8 cellular contexts compared by ENCODE assay signal in the genomic region with DNA sequence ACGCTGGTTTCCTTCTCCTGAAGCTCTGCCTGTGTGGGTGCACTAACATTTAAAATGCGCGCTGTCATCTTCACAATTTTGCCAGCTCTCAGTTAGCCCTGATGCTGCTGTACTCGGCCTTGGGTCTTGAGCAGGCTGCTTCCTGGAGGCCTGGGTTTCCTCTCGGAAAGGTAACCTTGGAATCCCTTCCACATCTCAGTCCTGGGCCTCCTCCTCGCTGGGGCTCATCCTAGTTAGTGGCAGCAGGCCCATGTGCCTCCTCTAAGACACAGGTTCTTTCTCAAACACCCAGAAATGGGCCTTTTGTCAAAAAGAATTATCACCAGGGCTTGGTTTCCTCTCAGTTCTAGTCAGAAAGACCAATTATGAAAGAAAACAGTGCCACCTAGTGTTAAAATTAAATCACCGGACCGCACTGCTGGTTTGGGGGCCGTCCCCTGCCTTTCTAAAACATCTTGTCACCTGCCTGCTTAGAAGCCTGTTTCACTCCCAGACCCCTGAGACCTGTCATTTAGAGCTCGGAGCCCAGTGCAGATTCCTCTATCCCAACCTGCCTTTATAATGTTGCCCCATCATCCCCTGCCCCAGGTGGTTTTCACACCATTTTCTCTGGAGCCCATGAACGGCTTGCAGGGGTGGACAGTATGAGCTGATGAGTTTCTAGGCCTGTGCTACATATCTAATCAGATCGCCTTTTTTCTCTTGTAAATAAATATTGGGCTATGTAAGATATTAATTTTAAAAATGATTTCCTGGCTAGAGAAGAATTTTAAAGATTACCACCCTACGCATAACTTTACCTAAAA. TPM values are rescaled to one million over a fixed set of nuclear protein-coding genes. Genes with fewer than 3 reads are reported as not detected.
A peak's percentile ranks its signal among the peaks of the same experiment; 100 is the strongest.
DNase-seq lines count a peak whose midpoint lies in the region; ATAC-seq, FAIRE-seq and TF ChIP-seq lines count a peak whose summit lies in the region.

No MANE protein-coding gene starts in this region.

- H3K36me3 ChIP-seq in naive thymus-derived CD4-positive, alpha-beta T cell (ENCODE audit: control insufficient read depth in 2 of 3, insufficient read depth in 3 of 3, low read length in 3 of 3), result peaks cover 0 to 54% (median 9%) of the 10 kb centered on the region in 3 experiments
- peaks cover 26 to 64% (median 35%) of the 10 kb centered on the region in 3 donors for H3K36me3 ChIP-seq in tibial artery

- TF ChIP-seq POLR2A in A549 (IDR thresholded peaks at IDR 0.05; ENCODE audit: low read length), result no peak

- no peaks in the 10 kb centered on the region for H3K27me3 Mint-ChIP-seq in naive thymus-derived CD4-positive, alpha-beta T cell

- no peak overlapping the region for H3K4me3 Mint-ChIP-seq in naive thymus-derived CD4-positive, alpha-beta T cell

- CTCF ChIA-PET in A549 (lab: Yijun Ruan, JAX), result interaction anchor here (0.6 to 10.6 kb wide), 57 partner anchors 9 to 699 kb away, joined by 3 to 238 read pairs (median 5); a partner anchor contains a TSS
- CTCF ChIA-PET in naive thymus-derived CD4-positive, alpha-beta T cell (lab: Charles Lee), result interaction anchor here (0.5 to 7.9 kb wide), 14 partner anchors 13 to 1233 kb away, joined by 3 to 119 read pairs (median 4); a partner anchor contains a TSS

- FAIRE-seq in A549 (lab: Jason Lieb, UNC), result no peak

- DNase-seq in A549 (ENCODE audit: low read depth in 1 of 2, low spot score in 1 of 2) (peak; percentile 57 to 65), NCI-H774 (lab: John Stamatoyannopoulos, UW) (peak; percentile 46), activated T-cell treated with anti-CD3 and anti-CD28 coated beads for 24 hours (ENCODE audit: low read depth) (peak; percentile 32), tibial artery (no peak)
- peak in 7 of 9 donors; percentile 36 to 80 (median 76) for DNase-seq in naive thymus-derived CD4-positive, alpha-beta T cell

- TF ChIP-seq EP300 in A549 (IDR thresholded peaks at IDR 0.05), result no peak

- H3K36me3 Mint-ChIP-seq in naive thymus-derived CD4-positive, alpha-beta T cell, result peaks cover 13 to 52% (median 22%) of the 10 kb centered on the region in 5 donors

- WGBS in A549 (ENCODE audit: missing lambda C conversion rate), result 52% methylated on average over 13 of the region's 13 CpGs

- TF ChIP-seq CTCF in A549 (IDR thresholded peaks at IDR 0.05), result peak; percentile 89
- peak; percentile 36; the same call in 1 of the 2 replicates for TF ChIP-seq CTCF in GM12874 (IDR thresholded peaks at IDR 0.05; ENCODE audit: insufficient read depth, low read depth, low read length)
- peak; percentile 65 to 74 for TF ChIP-seq CTCF in tibial artery (IDR thresholded peaks at IDR 0.05)

- H3K4me1 ChIP-seq in A549 (no peaks in the 10 kb centered on the region), tibial artery (peaks cover 0 to 10% (median 3%) of the 10 kb centered on the region in 4 donors)
- H3K4me1 ChIP-seq in naive thymus-derived CD4-positive, alpha-beta T cell (ENCODE audit: control insufficient read depth in 2 of 2, insufficient read depth in 2 of 2, low read length in 2 of 2), result peaks cover 0 to 3% of the 10 kb centered on the region in 2 donors

- H3K4me2 ChIP-seq in A549, result no peak overlapping the region

- H3K9me3 Mint-ChIP-seq in naive thymus-derived CD4-positive, alpha-beta T cell, result no peaks in the 10 kb centered on the region

- no peaks in the 10 kb centered on the region for H3K27me3 ChIP-seq in naive thymus-derived CD4-positive, alpha-beta T cell (ENCODE audit: control insufficient read depth in 2 of 2, insufficient read depth in 2 of 2, low read length in 2 of 2)
- H3K27me3 ChIP-seq in tibial artery, result no peaks in the 10 kb centered on the region

- peaks cover 3 to 14% (median 6%) of the 10 kb centered on the region in 7 donors for H3K4me1 Mint-ChIP-seq in naive thymus-derived CD4-positive, alpha-beta T cell

- peak overlapping the region in 6 of 9 donors; percentile 20 to 78 (median 62) for H3K27ac Mint-ChIP-seq in naive thymus-derived CD4-positive, alpha-beta T cell

- intact Hi-C loops in naive thymus-derived CD4-positive, alpha-beta T cell (cut with micrococcal nuclease), result loop anchor here (1.0 to 5.0 kb wide), 7 partner anchors 27 to 393 kb away; a partner anchor contains a TSS
- intact Hi-C loops in tibial artery (cut with DNase I; ENCODE audit: low total_unique reads), result loop anchor here (2.0 kb wide), 2 partner anchors 39 to 161 kb away; no protein-coding TSS in a partner anchor

- POLR2A ChIA-PET in A549 (lab: Yijun Ruan, JAX), result no interaction called here
- POLR2A ChIA-PET in naive thymus-derived CD4-positive, alpha-beta T cell (lab: Charles Lee), result interaction anchor here (1.0 to 2.0 kb wide), 4 partner anchors 23 to 163 kb away, joined by 3 to 5 read pairs (median 4); no protein-coding TSS in a partner anchor

- peak; percentile 82 to 94 for ATAC-seq in A549
- peak; percentile 91 for ATAC-seq in HG03354 (IDR thresholded peaks at IDR 0.05; ENCODE audit: poor library complexity, severe bottlenecking, unreplicated experiment)
- peak; percentile 53 for ATAC-seq in esophagus mucosa
- peak; percentile 74 for ATAC-seq in naive thymus-derived CD4-positive, alpha-beta T cell

- peak; percentile 89 to 94 for TF ChIP-seq RAD21 in A549 (conservative IDR thresholded peaks at IDR 0.05 in 1 of 2, IDR thresholded peaks at IDR 0.05 in 1 of 2)

- no peak overlapping the region for H3K4me3 ChIP-seq in A549
- no peak overlapping the region for H3K4me3 ChIP-seq in naive thymus-derived CD4-positive, alpha-beta T cell (ENCODE audit: low read length)
- H3K4me3 ChIP-seq in tibial artery, result no peak overlapping the region

- H3K9me3 ChIP-seq in A549, result no peaks in the 10 kb centered on the region
- no peaks in the 10 kb centered on the region for H3K9me3 ChIP-seq in naive thymus-derived CD4-positive, alpha-beta T cell (ENCODE audit: control insufficient read depth in 2 of 3, low read length in 3 of 3)
- no peaks in the 10 kb centered on the region for H3K9me3 ChIP-seq in tibial artery

- H3K27ac ChIP-seq in A549 (0 out of 6 replicates have a peak overlapping the region, but pooled peaks of 1 of the 2 experiments have one; percentile 21), tibial artery (peak overlapping the region; percentile 26 to 34)
- H3K27ac ChIP-seq in naive thymus-derived CD4-positive, alpha-beta T cell (ENCODE audit: low read depth, low read length), result no peak overlapping the region

TF ChIP-seq in A549, 52 proteins besides CTCF, POLR2A, EP300 and RAD21:
- peak; percentile 94 for TF ChIP-seq SMC3 (IDR thresholded peaks at IDR 0.05)
- no peak for TF ChIP-seq MYC (IDR thresholded peaks at IDR 0.05; ENCODE audit: borderline replicate concordance, low read length)

RNA-seq across cellular contexts. Expression of a gene that starts 42.4 kb away (rescaled TPM):
- 1.1 and 1.2 TPM in 2 replicates for polyA plus RNA-seq in A549 (2011; rRNA removed)
- 0.53 and 0.56 TPM in 2 replicates for polyA plus RNA-seq in A549 (2012; cell fraction: cytosol; rRNA removed)
- 0.74 and 2.2 TPM in 2 replicates for polyA plus RNA-seq in A549 (2012; cell fraction: nucleus; rRNA removed)
- polyA plus RNA-seq in A549 (2017; fragmentation: RNase III; extraction: RNeasy Plus Mini Kit Qiagen cat#74134 plus additional on column Dnase treatment), result 0.32 to 0.42 TPM (median 0.37 TPM) in 3 replicates
- 1.6 and 2.4 TPM in 2 replicates for polyA minus RNA-seq in A549 (2011; rRNA and poly(A)+ RNA removed)
- 37.4 TPM for total RNA-seq in esophagus mucosa
- total RNA-seq in naive thymus-derived CD4-positive, alpha-beta T cell, result 10 to 100 TPM; 11.1 to 74.6 (median 17.7) TPM
- polyA plus RNA-seq in naive thymus-derived CD4-positive, alpha-beta T cell, result 1 to 10 TPM; 3.6 to 6.3 TPM

Comparison
In these comparisons a context has a peak if more than half of its experiments do, and no peak if none do; other contexts are left out.
1. DNase-seq: peak in A549 (2 of 2), NCI-H774 (single experiment), activated T-cell treated with anti-CD3 and anti-CD28 coated beads for 24 hours (single experiment) and naive thymus-derived CD4-positive, alpha-beta T cell (7 of 9); none in tibial artery (0 of 2).
2. CTCF ChIP-seq: peak in every context shown above with its lines; median percentile 89 in A549; 70 in tibial artery; 36 in GM12874.
3. Peak in every context shown above with its lines, with median percentiles within 50 percentile points of each other: ATAC-seq.